Comparison of ENCODE assay signal across 7 cellular contexts in the genomic region with DNA sequence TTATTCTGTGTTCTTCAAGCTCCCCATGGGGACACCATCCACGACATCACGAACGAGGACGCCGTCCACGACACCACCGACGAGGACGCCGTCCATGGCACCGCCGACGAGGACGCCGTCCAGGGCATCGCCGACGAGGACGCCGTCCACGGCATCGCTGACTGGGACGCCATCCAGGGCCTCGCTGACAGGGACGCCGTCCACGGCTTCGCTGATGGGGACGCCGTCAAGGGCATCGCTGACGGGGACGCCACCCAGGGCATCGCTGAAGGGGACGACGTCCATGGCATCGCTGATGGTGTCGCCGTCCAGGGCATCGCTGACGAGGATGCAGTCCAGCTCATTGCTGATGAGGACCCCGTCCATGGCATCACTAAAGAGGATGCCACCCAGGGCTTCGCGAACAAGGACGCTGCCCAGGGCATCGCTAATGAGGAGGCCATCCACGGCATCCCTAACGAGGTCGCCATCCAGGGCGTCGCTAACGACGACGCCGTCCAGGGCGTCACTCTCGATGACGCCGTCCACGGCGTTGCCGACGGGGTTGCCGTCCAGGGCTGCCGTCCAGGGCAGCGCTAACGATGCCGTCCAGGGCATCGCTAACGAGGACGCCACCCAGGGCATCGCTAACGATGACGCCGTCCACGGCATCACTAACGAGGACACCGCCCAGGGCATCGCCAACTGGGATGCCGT.
"Had no signal": no experiment of that assay in that cellular context is flagged by ENCODE, and none has a peak within 500 bp of the region (broad histone marks: within the 10 kb centered on the region; RNA-seq: fewer than 3 reads in every experiment).

No MANE protein-coding gene starts in this region.

- H3K9me3 Mint-ChIP-seq: HFFc6, IgD-negative memory B cell had no signal

- H2AFZ ChIP-seq: GM23338 had no signal

- H3K4me3 Mint-ChIP-seq: GM23338, HFFc6, IgD-negative memory B cell had no signal

- DNase-seq: HFFc6 had no signal

- H3K36me3 ChIP-seq: HAP-1 had no signal

- H3K9me3 ChIP-seq: HAP-1 had no signal

- H3K4me1 Mint-ChIP-seq: GM23338, IgD-negative memory B cell had no signal

- H3K27me3 Mint-ChIP-seq: IgD-negative memory B cell had no signal

- H3K27ac ChIP-seq: HL-60 had no signal

- H3K4me2 ChIP-seq: GM23338 had no signal

- H3K4me1 ChIP-seq: HAP-1 had no signal

- H3K27ac Mint-ChIP-seq: GM23338, HFFc6, IgD-negative memory B cell had no signal

- H3K36me3 Mint-ChIP-seq: IgD-negative memory B cell had no signal

- H3K4me3 ChIP-seq: GM23338, HAP-1 had no signal

- ATAC-seq: GM23338, HCT116, HepG2 had no signal
